1 cellular context compared by ENCODE assay signal in the genomic region with DNA sequence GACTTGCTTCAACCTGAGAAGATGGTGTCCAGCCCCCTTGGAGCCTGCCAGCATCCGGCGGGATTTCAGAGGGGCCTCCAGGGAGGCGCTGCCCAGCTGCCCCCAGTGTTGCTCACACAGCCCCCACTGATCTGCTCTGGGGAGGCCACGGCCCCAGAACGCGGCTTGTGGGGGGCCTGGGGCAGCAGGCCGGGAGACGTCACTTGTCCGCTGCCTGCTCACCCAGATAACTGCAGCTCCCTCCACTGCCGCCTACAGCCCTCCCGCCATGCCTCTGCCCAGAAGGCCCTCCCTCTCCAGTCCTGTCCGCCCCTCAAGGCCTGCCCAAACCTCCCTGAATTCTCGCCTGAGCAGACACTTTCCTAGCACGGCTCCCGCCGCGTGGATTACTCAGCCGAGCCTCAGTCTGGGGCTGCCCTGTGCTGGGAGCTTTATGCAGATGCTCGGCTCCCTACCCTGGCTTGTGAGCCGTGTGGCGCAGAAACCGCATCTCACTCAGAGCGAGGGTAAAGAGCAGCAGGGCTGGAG.
TF ChIP-seq lines count a peak whose summit lies in the region.

No MANE protein-coding gene starts in this region.

TF ChIP-seq in HepG2, 621 proteins besides CTCF, POLR2A, EP300 and RAD21 (continued from another document and continues in another):
- no peak for TF ChIP-seq CCAR2 (optimal IDR thresholded peaks at IDR 0.05; ENCODE audit: low read depth, low read length)
- no peak for TF ChIP-seq ZBTB7B (CRISPR knock-in tag; IDR thresholded peaks at IDR 0.05)
- TF ChIP-seq, protein P1, sequence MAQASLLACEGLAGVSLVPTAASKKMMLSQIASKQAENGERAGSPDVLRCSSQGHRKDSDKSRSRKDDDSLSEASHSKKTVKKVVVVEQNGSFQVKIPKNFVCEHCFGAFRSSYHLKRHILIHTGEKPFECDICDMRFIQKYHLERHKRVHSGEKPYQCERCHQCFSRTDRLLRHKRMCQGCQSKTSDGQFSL (CRISPR knock-in tag; IDR thresholded peaks at IDR 0.05), result no peak
- TF ChIP-seq DNMT1 (CRISPR knock-in tag; IDR thresholded peaks at IDR 0.05), result no peak
- TF ChIP-seq, protein P2, sequence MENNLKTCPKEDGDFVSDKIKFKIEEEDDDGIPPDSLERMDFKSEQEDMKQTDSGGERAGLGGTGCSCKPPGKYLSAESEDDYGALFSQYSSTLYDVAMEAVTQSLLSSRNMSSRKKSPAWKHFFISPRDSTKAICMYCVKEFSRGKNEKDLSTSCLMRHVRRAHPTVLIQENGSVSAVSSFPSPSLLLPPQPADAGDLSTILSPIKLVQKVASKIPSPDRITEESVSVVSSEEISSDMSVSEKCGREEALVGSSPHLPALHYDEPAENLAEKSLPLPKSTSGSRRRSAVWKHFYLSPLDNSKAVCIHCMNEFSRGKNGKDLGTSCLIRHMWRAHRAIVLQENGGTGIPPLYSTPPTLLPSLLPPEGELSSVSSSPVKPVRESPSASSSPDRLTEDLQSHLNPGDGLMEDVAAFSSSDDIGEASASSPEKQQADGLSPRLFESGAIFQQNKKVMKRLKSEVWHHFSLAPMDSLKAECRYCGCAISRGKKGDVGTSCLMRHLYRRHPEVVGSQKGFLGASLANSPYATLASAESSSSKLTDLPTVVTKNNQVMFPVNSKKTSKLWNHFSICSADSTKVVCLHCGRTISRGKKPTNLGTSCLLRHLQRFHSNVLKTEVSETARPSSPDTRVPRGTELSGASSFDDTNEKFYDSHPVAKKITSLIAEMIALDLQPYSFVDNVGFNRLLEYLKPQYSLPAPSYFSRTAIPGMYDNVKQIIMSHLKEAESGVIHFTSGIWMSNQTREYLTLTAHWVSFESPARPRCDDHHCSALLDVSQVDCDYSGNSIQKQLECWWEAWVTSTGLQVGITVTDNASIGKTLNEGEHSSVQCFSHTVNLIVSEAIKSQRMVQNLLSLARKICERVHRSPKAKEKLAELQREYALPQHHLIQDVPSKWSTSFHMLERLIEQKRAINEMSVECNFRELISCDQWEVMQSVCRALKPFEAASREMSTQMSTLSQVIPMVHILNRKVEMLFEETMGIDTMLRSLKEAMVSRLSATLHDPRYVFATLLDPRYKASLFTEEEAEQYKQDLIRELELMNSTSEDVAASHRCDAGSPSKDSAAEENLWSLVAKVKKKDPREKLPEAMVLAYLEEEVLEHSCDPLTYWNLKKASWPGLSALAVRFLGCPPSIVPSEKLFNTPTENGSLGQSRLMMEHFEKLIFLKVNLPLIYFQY (CRISPR knock-in tag; IDR thresholded peaks at IDR 0.05; ENCODE audit: borderline replicate concordance), result no peak
- TF ChIP-seq, protein P3, sequence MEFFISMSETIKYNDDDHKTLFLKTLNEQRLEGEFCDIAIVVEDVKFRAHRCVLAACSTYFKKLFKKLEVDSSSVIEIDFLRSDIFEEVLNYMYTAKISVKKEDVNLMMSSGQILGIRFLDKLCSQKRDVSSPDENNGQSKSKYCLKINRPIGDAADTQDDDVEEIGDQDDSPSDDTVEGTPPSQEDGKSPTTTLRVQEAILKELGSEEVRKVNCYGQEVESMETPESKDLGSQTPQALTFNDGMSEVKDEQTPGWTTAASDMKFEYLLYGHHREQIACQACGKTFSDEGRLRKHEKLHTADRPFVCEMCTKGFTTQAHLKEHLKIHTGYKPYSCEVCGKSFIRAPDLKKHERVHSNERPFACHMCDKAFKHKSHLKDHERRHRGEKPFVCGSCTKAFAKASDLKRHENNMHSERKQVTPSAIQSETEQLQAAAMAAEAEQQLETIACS (CRISPR knock-in tag; IDR thresholded peaks at IDR 0.05), result no peak
- TF ChIP-seq MAFF (IDR thresholded peaks at IDR 0.05; ENCODE audit: low read depth, low read length), result no peak
- TF ChIP-seq KAT7 (CRISPR knock-in tag; IDR thresholded peaks at IDR 0.05; ENCODE audit: borderline replicate concordance), result no peak
- TF ChIP-seq ZNF567 (CRISPR knock-in tag; IDR thresholded peaks at IDR 0.05; ENCODE audit: borderline replicate concordance), result no peak
- 0 out of 2 replicates have a peak, but pooled peaks have one; percentile 4 for TF ChIP-seq MTA1 (CRISPR knock-in tag; IDR thresholded peaks at IDR 0.05; ENCODE audit: borderline replicate concordance)
- no peak for TF ChIP-seq ZSCAN12 (CRISPR knock-in tag; IDR thresholded peaks at IDR 0.05)
- no peak for TF ChIP-seq ZNF768 (CRISPR knock-in tag; IDR thresholded peaks at IDR 0.05)
- TF ChIP-seq GATA4 (IDR thresholded peaks at IDR 0.05; ENCODE audit: borderline replicate concordance, low read depth), result no peak
- no peak for TF ChIP-seq ZNF350 (CRISPR knock-in tag; IDR thresholded peaks at IDR 0.05; ENCODE audit: borderline replicate concordance, low read depth)
- TF ChIP-seq NRL (CRISPR knock-in tag; IDR thresholded peaks at IDR 0.05; ENCODE audit: borderline replicate concordance), result no peak
- TF ChIP-seq STAG1 (CRISPR knock-in tag; IDR thresholded peaks at IDR 0.05), result no peak
- TF ChIP-seq, protein P4, sequence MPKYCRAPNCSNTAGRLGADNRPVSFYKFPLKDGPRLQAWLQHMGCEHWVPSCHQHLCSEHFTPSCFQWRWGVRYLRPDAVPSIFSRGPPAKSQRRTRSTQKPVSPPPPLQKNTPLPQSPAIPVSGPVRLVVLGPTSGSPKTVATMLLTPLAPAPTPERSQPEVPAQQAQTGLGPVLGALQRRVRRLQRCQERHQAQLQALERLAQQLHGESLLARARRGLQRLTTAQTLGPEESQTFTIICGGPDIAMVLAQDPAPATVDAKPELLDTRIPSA (CRISPR knock-in tag; IDR thresholded peaks at IDR 0.05; ENCODE audit: borderline replicate concordance), result no peak
- TF ChIP-seq JARID2 (CRISPR knock-in tag; IDR thresholded peaks at IDR 0.05; ENCODE audit: insufficient replicate concordance), result no peak
- no peak for TF ChIP-seq SMAD9 (CRISPR knock-in tag; IDR thresholded peaks at IDR 0.05)
- no peak for TF ChIP-seq ARNT2 (CRISPR knock-in tag; IDR thresholded peaks at IDR 0.05; ENCODE audit: low read depth)
- no peak for TF ChIP-seq RELA (CRISPR knock-in tag; IDR thresholded peaks at IDR 0.05)
- TF ChIP-seq ZNF660 (CRISPR knock-in tag; IDR thresholded peaks at IDR 0.05; ENCODE audit: borderline replicate concordance, low read depth), result no peak
- 0 out of 2 replicates have a peak, but pooled peaks have one; percentile 22 for TF ChIP-seq IRF2 (CRISPR knock-in tag; IDR thresholded peaks at IDR 0.05)
- no peak for TF ChIP-seq SP5 (CRISPR knock-in tag; IDR thresholded peaks at IDR 0.05; ENCODE audit: borderline replicate concordance, low read depth)
- no peak for TF ChIP-seq CREM (IDR thresholded peaks at IDR 0.05)
- no peak for TF ChIP-seq CREM (CRISPR knock-in tag; IDR thresholded peaks at IDR 0.05)
- no peak for TF ChIP-seq ZNF251 (CRISPR knock-in tag; IDR thresholded peaks at IDR 0.05)
- TF ChIP-seq GZF1 (CRISPR knock-in tag; IDR thresholded peaks at IDR 0.05), result peak; percentile 4; the same call in 1 of the 2 replicates
- TF ChIP-seq, protein P5, sequence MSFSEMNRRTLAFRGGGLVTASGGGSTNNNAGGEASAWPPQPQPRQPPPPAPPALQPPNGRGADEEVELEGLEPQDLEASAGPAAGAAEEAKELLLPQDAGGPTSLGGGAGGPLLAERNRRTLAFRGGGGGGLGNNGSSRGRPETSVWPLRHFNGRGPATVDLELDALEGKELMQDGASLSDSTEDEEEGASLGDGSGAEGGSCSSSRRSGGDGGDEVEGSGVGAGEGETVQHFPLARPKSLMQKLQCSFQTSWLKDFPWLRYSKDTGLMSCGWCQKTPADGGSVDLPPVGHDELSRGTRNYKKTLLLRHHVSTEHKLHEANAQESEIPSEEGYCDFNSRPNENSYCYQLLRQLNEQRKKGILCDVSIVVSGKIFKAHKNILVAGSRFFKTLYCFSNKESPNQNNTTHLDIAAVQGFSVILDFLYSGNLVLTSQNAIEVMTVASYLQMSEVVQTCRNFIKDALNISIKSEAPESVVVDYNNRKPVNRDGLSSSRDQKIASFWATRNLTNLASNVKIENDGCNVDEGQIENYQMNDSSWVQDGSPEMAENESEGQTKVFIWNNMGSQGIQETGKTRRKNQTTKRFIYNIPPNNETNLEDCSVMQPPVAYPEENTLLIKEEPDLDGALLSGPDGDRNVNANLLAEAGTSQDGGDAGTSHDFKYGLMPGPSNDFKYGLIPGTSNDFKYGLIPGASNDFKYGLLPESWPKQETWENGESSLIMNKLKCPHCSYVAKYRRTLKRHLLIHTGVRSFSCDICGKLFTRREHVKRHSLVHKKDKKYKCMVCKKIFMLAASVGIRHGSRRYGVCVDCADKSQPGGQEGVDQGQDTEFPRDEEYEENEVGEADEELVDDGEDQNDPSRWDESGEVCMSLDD (CRISPR knock-in tag; IDR thresholded peaks at IDR 0.05; ENCODE audit: borderline replicate concordance), result no peak
- no peak for TF ChIP-seq YEATS2 (CRISPR knock-in tag; IDR thresholded peaks at IDR 0.05; ENCODE audit: borderline replicate concordance)
- no peak for TF ChIP-seq PHF8 (CRISPR knock-in tag; IDR thresholded peaks at IDR 0.05)
- 0 out of 2 replicates have a peak, but pooled peaks have one; percentile 30 for TF ChIP-seq ZNF776 (CRISPR knock-in tag; IDR thresholded peaks at IDR 0.05)
- TF ChIP-seq, protein P6, sequence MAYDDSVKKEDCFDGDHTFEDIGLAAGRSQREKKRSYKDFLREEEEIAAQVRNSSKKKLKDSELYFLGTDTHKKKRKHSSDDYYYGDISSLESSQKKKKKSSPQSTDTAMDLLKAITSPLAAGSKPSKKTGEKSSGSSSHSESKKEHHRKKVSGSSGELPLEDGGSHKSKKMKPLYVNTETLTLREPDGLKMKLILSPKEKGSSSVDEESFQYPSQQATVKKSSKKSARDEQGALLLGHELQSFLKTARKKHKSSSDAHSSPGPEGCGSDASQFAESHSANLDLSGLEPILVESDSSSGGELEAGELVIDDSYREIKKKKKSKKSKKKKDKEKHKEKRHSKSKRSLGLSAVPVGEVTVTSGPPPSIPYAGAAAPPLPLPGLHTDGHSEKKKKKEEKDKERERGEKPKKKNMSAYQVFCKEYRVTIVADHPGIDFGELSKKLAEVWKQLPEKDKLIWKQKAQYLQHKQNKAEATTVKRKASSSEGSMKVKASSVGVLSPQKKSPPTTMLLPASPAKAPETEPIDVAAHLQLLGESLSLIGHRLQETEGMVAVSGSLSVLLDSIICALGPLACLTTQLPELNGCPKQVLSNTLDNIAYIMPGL (CRISPR knock-in tag; IDR thresholded peaks at IDR 0.05; ENCODE audit: borderline replicate concordance in 1 of 2, low read depth in 1 of 2), result no peak
- no peak for TF ChIP-seq FOSL2 (CRISPR knock-in tag; IDR thresholded peaks at IDR 0.05)
- TF ChIP-seq NKX3-1 (CRISPR knock-in tag; IDR thresholded peaks at IDR 0.05), result no peak
- TF ChIP-seq NAIF1 (CRISPR knock-in tag; IDR thresholded peaks at IDR 0.05; ENCODE audit: borderline replicate concordance), result no peak
- TF ChIP-seq ZNF530 (CRISPR knock-in tag; IDR thresholded peaks at IDR 0.05; ENCODE audit: low read depth), result no peak
- TF ChIP-seq MAZ (IDR thresholded peaks at IDR 0.05; ENCODE audit: borderline replicate concordance, low read depth, low read length), result no peak
- TF ChIP-seq MAZ (CRISPR knock-in tag; IDR thresholded peaks at IDR 0.05; ENCODE audit: low read depth), result no peak
- TF ChIP-seq, protein P7, sequence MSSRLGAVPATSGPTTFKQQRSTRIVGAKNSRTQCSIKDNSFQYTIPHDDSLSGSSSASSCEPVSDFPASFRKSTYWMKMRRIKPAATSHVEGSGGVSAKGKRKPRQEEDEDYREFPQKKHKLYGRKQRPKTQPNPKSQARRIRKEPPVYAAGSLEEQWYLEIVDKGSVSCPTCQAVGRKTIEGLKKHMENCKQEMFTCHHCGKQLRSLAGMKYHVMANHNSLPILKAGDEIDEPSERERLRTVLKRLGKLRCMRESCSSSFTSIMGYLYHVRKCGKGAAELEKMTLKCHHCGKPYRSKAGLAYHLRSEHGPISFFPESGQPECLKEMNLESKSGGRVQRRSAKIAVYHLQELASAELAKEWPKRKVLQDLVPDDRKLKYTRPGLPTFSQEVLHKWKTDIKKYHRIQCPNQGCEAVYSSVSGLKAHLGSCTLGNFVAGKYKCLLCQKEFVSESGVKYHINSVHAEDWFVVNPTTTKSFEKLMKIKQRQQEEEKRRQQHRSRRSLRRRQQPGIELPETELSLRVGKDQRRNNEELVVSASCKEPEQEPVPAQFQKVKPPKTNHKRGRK (CRISPR knock-in tag; IDR thresholded peaks at IDR 0.05), result no peak
- TF ChIP-seq HHEX (CRISPR knock-in tag; IDR thresholded peaks at IDR 0.05), result no peak
- TF ChIP-seq ERF (CRISPR knock-in tag; IDR thresholded peaks at IDR 0.05), result peak; percentile 53; the same call in 1 of the 2 replicates
- TF ChIP-seq ZMAT3 (CRISPR knock-in tag; conservative IDR thresholded peaks at IDR 0.05), result 0 out of 2 replicates have a peak, but pooled peaks have one; percentile 29
- no peak for TF ChIP-seq RFXAP (CRISPR knock-in tag; IDR thresholded peaks at IDR 0.05; ENCODE audit: borderline replicate concordance)
- peak; percentile 43 for TF ChIP-seq AGO2 (optimal IDR thresholded peaks at IDR 0.05; ENCODE audit: low read depth, low read length)
- TF ChIP-seq ARHGAP35 (CRISPR knock-in tag; IDR thresholded peaks at IDR 0.05; ENCODE audit: borderline replicate concordance), result no peak
- no peak for TF ChIP-seq ZNF256 (CRISPR knock-in tag; conservative IDR thresholded peaks at IDR 0.05)
- no peak for TF ChIP-seq ZNF382 (CRISPR knock-in tag; IDR thresholded peaks at IDR 0.05; ENCODE audit: borderline replicate concordance)
- no peak for TF ChIP-seq HOXD1 (CRISPR knock-in tag; IDR thresholded peaks at IDR 0.05)
- TF ChIP-seq, protein P8, sequence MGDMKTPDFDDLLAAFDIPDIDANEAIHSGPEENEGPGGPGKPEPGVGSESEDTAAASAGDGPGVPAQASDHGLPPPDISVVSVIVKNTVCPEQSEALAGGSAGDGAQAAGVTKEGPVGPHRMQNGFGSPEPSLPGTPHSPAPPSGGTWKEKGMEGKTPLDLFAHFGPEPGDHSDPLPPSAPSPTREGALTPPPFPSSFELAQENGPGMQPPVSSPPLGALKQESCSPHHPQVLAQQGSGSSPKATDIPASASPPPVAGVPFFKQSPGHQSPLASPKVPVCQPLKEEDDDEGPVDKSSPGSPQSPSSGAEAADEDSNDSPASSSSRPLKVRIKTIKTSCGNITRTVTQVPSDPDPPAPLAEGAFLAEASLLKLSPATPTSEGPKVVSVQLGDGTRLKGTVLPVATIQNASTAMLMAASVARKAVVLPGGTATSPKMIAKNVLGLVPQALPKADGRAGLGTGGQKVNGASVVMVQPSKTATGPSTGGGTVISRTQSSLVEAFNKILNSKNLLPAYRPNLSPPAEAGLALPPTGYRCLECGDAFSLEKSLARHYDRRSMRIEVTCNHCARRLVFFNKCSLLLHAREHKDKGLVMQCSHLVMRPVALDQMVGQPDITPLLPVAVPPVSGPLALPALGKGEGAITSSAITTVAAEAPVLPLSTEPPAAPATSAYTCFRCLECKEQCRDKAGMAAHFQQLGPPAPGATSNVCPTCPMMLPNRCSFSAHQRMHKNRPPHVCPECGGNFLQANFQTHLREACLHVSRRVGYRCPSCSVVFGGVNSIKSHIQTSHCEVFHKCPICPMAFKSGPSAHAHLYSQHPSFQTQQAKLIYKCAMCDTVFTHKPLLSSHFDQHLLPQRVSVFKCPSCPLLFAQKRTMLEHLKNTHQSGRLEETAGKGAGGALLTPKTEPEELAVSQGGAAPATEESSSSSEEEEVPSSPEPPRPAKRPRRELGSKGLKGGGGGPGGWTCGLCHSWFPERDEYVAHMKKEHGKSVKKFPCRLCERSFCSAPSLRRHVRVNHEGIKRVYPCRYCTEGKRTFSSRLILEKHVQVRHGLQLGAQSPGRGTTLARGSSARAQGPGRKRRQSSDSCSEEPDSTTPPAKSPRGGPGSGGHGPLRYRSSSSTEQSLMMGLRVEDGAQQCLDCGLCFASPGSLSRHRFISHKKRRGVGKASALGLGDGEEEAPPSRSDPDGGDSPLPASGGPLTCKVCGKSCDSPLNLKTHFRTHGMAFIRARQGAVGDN (CRISPR knock-in tag; IDR thresholded peaks at IDR 0.05), result peak; percentile 69
- TF ChIP-seq KDM4B (CRISPR knock-in tag; IDR thresholded peaks at IDR 0.05), result no peak
- TF ChIP-seq KLF11 (CRISPR knock-in tag; IDR thresholded peaks at IDR 0.05), result no peak
- no peak for TF ChIP-seq KDM5B (CRISPR knock-in tag; IDR thresholded peaks at IDR 0.05; ENCODE audit: borderline replicate concordance)
- no peak for TF ChIP-seq ZNF879 (CRISPR knock-in tag; IDR thresholded peaks at IDR 0.05)
